19 cellular contexts compared by ENCODE assay signal in genomic region chr10:78779339-78779955, GRCh38.
DNase-seq lines count a peak whose midpoint lies in the region; ATAC-seq, FAIRE-seq and TF ChIP-seq lines count a peak whose summit lies in the region.
"Had no signal": no experiment of that assay in that cellular context is flagged by ENCODE, and none has a peak within 500 bp of the region (broad histone marks: within the 10 kb centered on the region; RNA-seq: fewer than 3 reads in every experiment).

No MANE protein-coding gene starts in this region.

- POLR2A ChIA-PET in IMR-90 (lab: Charles Lee; ENCODE audit: unreplicated experiment) (no interaction called here), H1 (lab: Charles Lee; ENCODE audit: partially characterized antibody) (no interaction called here)

- H3K23ac ChIP-seq in IMR-90 (ENCODE audit: low read depth, low read length) (no peak overlapping the region), H1 (ENCODE audit: insufficient read length) (no peak overlapping the region), neuronal stem cell (ENCODE audit: low read depth, low read length, poor library complexity) (no peak overlapping the region)

- H3K36me3 Mint-ChIP-seq in effector memory CD8-positive, alpha-beta T cell (ENCODE audit: insufficient read depth) = no peaks in the 10 kb centered on the region
- H3K36me3 Mint-ChIP-seq: natural killer cell treated with Interleukin-12 subunit alpha and Interleukin-12 subunit beta and Interleukin-15 and Interleukin-18, amount 100 ng/mL, for 72 hours; stimulated activated memory B cell treated with anti-CD40 and anti-IgM and Interleukin-4, amounts not matched to agents 10 μg/mL and 1 μg/mL and 100 μg/mL, for 72 hours had no signal

- no peak overlapping the region for H3K4me3 Mint-ChIP-seq in effector memory CD8-positive, alpha-beta T cell
- H3K4me3 Mint-ChIP-seq: activated CD4-positive, alpha-beta T cell treated with anti-CD3 and anti-CD28 coated beads, Interleukin-2, amount 10 ng/mL, durations not matched to agents 24 days and 14 days; CD4-positive, alpha-beta T cell; memory B cell; natural killer cell treated with Interleukin-12 subunit alpha and Interleukin-12 subunit beta and Interleukin-15 and Interleukin-18, amount 100 ng/mL, for 72 hours; stimulated activated memory B cell treated with anti-CD40 and anti-IgM and Interleukin-4, amounts not matched to agents 10 μg/mL and 1 μg/mL and 100 μg/mL, for 72 hours had no signal

- H3K4me3 ChIP-seq in AG10803 (ENCODE audit: low read length) (no peak overlapping the region), IMR-90 (ENCODE audit: insufficient read depth, low read depth, low read length) (no peak overlapping the region), H1 (ENCODE audit: extremely low read depth in 1 of 4, insufficient read depth in 2 of 4, low read depth in 3 of 4, low read length in 4 of 4) (no peak overlapping the region), neuronal stem cell (ENCODE audit: low read length in 2 of 2) (no peak overlapping the region)
- H3K4me3 ChIP-seq: esophagus squamous epithelium, tibial nerve had no signal

- no TSS peak for BruUV-seq in IMR-90 (replicated peaks; lab: Mats Ljungman, UMichigan)

- no peak overlapping the region for H3K9ac ChIP-seq in IMR-90 (ENCODE audit: low read depth, low read length)
- H3K9ac ChIP-seq in H1 (replicated peaks in 1 of 4; ENCODE audit: extremely low read depth in 1 of 4, low read depth in 3 of 4, low read length in 3 of 4) = no peak overlapping the region
- no peak overlapping the region for H3K9ac ChIP-seq in neuronal stem cell (ENCODE audit: low read depth, low read length, poor library complexity)

- no peak overlapping the region for H3K27ac Mint-ChIP-seq in effector memory CD8-positive, alpha-beta T cell
- H3K27ac Mint-ChIP-seq: activated CD4-positive, alpha-beta T cell treated with anti-CD3 and anti-CD28 coated beads, Interleukin-2, amount 10 ng/mL, durations not matched to agents 24 days and 14 days; CD4-positive, alpha-beta T cell; memory B cell; natural killer cell treated with Interleukin-12 subunit alpha and Interleukin-12 subunit beta and Interleukin-15 and Interleukin-18, amount 100 ng/mL, for 72 hours; stimulated activated memory B cell treated with anti-CD40 and anti-IgM and Interleukin-4, amounts not matched to agents 10 μg/mL and 1 μg/mL and 100 μg/mL, for 72 hours had no signal

- peak; percentile 31 for DNase-seq in AG10803 (ENCODE audit: low read depth)
- DNase-seq in IMR-90 = no peak
- no peak for DNase-seq in H1 (ENCODE audit: low read depth in 1 of 2, low spot score in 2 of 2)
- no peak for DNase-seq in neuronal stem cell (ENCODE audit: low spot score)
- DNase-seq in substantia nigra (lab: John Stamatoyannopoulos, UW) = no peak
- DNase-seq in stimulated activated CD4-positive, alpha-beta T cell treated with anti-CD3 and anti-CD28 coated beads, Interleukin-12 subunit alpha, Interleukin-12 subunit beta, amount 100 ng/mL, for 4 hours = no peak
- no peak for DNase-seq in activated CD4-positive, alpha-beta T cell treated with anti-CD3 and anti-CD28 coated beads for 1 hour
- no peak for DNase-seq in effector memory CD8-positive, alpha-beta T cell
- DNase-seq: activated CD4-positive, alpha-beta T cell treated with anti-CD3 and anti-CD28 coated beads, Interleukin-2, amount 10 ng/mL, durations not matched to agents 24 days and 14 days; activated naive CD4-positive, alpha-beta T cell treated with Interleukin-2 at 50 U/mL for 16 hours; effector CD4-positive, alpha-beta T cell; esophagus squamous epithelium; NCI-H1417 treated with DMSO at 0.1 percent for 48 hours had no signal

- H2BK20ac ChIP-seq in IMR-90 (ENCODE audit: low read depth, low read length) (no peak overlapping the region), H1 (ENCODE audit: low read length) (no peak overlapping the region)

- H2BK12ac ChIP-seq in H1 (ENCODE audit: low read depth, low read length) (no peak overlapping the region), neuronal stem cell (ENCODE audit: low read length) (peak overlapping the region; percentile 10)

- H2AK5ac ChIP-seq in IMR-90 (ENCODE audit: low read depth, low read length) (no peak overlapping the region), H1 (ENCODE audit: low read depth, low read length) (no peak overlapping the region), neuronal stem cell (ENCODE audit: low read depth, low read length) (peak overlapping the region; percentile 67)

- ATAC-seq in IMR-90 (ENCODE audit: low read depth) = no peak
- no peak for ATAC-seq in effector memory CD8-positive, alpha-beta T cell (replicated peaks)
- ATAC-seq: natural killer cell treated with Interleukin-12 subunit alpha and Interleukin-12 subunit beta and Interleukin-15 and Interleukin-18, amount 100 ng/mL, for 72 hours; stimulated activated memory B cell treated with anti-CD40 and anti-IgM and Interleukin-4, amounts not matched to agents 10 μg/mL and 1 μg/mL and 100 μg/mL, for 72 hours had no signal

- H3K23me2 ChIP-seq in H1 (ENCODE audit: low read depth, low read length) = no peaks in the 10 kb centered on the region

- H3K79me1 ChIP-seq in IMR-90 (ENCODE audit: low read depth in 1 of 2, low read length in 2 of 2) = no peaks in the 10 kb centered on the region
- H3K79me1 ChIP-seq in H1 (ENCODE audit: low read depth, low read length) = no peaks in the 10 kb centered on the region
- H3K79me1 ChIP-seq in neuronal stem cell (ENCODE audit: low read depth, low read length) = peaks cover 2% of the 10 kb centered on the region

- no peak for TF ChIP-seq POLR2A in IMR-90 (IDR thresholded peaks at IDR 0.05; ENCODE audit: low read depth, low read length)
- no peak for TF ChIP-seq POLR2A in H1 (IDR thresholded peaks at IDR 0.05; ENCODE audit: control extremely low read depth in 1 of 2, low read depth in 2 of 2, low read length in 2 of 2)

- 90% methylated on average over 2 of the region's 4 CpGs; no CpG with 5 or more reads in 1 of the 2 experiments for WGBS in IMR-90 (ENCODE audit: extremely low coverage in 2 of 2, insufficient read length in 1 of 2), 2 experiments
- 79% methylated on average over 4 of the region's 4 CpGs; no CpG with 5 or more reads in 1 of the 2 experiments for WGBS in H1 (ENCODE audit: extremely low coverage in 1 of 2, insufficient coverage in 1 of 2, insufficient read length in 1 of 2, insufficient replicate concordance in 2 of 2, low coverage in 1 of 2, low lambda C conversion rate in 2 of 2, missing lambda C conversion rate in 1 of 2), 2 experiments
- no CpG with 5 or more reads among the region's 4 CpGs for WGBS in neuronal stem cell (ENCODE audit: extremely low coverage in 2 of 2, insufficient read length in 2 of 2, insufficient replicate concordance in 1 of 2), 2 donors

- no peak overlapping the region for H3K27ac ChIP-seq in IMR-90 (ENCODE audit: insufficient read depth, low read length)
- no peak overlapping the region for H3K27ac ChIP-seq in H1 (ENCODE audit: low read depth, low read length)
- H3K27ac ChIP-seq in neuronal stem cell (replicated peaks; ENCODE audit: low read length) = no peak overlapping the region
- no peak overlapping the region for H3K27ac ChIP-seq in substantia nigra (ENCODE audit: low read depth, low read length, poor library complexity, severe bottlenecking)

- in situ Hi-C loops in IMR-90 (cut with MboI; ENCODE audit: low sequenced_read_pairs) = no loop called here

- no peaks in the 10 kb centered on the region for H3K4me1 Mint-ChIP-seq in effector memory CD8-positive, alpha-beta T cell (ENCODE audit: low read depth in 2 of 2)
- H3K4me1 Mint-ChIP-seq: activated CD4-positive, alpha-beta T cell treated with anti-CD3 and anti-CD28 coated beads, Interleukin-2, amount 10 ng/mL, durations not matched to agents 24 days and 14 days; stimulated activated memory B cell treated with anti-CD40 and anti-IgM and Interleukin-4, amounts not matched to agents 10 μg/mL and 1 μg/mL and 100 μg/mL, for 72 hours had no signal

- FAIRE-seq in H1 (lab: Jason Lieb, UNC) = no peak
- FAIRE-seq: TTC549 had no signal

- H2AFZ ChIP-seq in IMR-90 (replicated peaks; ENCODE audit: low read length, poor library complexity) = peak overlapping the region; percentile 16
- H2AFZ ChIP-seq in H1 (ENCODE audit: low read length) = no peak overlapping the region
- H2AFZ ChIP-seq in neuronal stem cell (ENCODE audit: low read length) = no peak overlapping the region

- H3K56ac ChIP-seq in IMR-90 (ENCODE audit: extremely low read depth, insufficient read depth, low read length) = no peak overlapping the region
- no peak overlapping the region for H3K56ac ChIP-seq in H1 (replicated peaks; ENCODE audit: insufficient read length, low read depth, low read length)

- H2BK120ac ChIP-seq in IMR-90 (ENCODE audit: low read depth, low read length) = no peak overlapping the region
- H2BK120ac ChIP-seq in H1 (replicated peaks; ENCODE audit: low read depth, low read length) = no peak overlapping the region
- no peak overlapping the region for H2BK120ac ChIP-seq in neuronal stem cell (ENCODE audit: low read depth, low read length)

- no peaks in the 10 kb centered on the region; the same call in 1 of the 2 replicates for H3K9me1 ChIP-seq in IMR-90 (ENCODE audit: insufficient read depth, low read length)

- CTCF ChIA-PET in IMR-90 (lab: Yijun Ruan, JAX) = no interaction called here
- CTCF ChIA-PET in H1 (lab: Charles Lee; ENCODE audit: partially characterized antibody) = no interaction called here

- H3K27me3 ChIP-seq in IMR-90 (ENCODE audit: control insufficient read depth, insufficient read depth, low read length) = peaks cover 14% of the 10 kb centered on the region
- no peaks in the 10 kb centered on the region for H3K27me3 ChIP-seq in H1 (replicated peaks in 1 of 4; ENCODE audit: control insufficient read depth in 3 of 4, extremely low read depth in 1 of 4, insufficient read depth in 3 of 4, low read length in 3 of 4)
- peaks cover 0 to 6% (median 0%) of the 10 kb centered on the region in 3 experiments for H3K27me3 ChIP-seq in neuronal stem cell (ENCODE audit: control insufficient read depth in 3 of 3, insufficient read depth in 3 of 3, low read depth in 1 of 3, low read length in 3 of 3)
- H3K27me3 ChIP-seq: tibial nerve had no signal

- no peak for TF ChIP-seq CTCF in AG10803 (conservative IDR thresholded peaks at IDR 0.05; ENCODE audit: low read length)
- TF ChIP-seq CTCF in IMR-90 (conservative IDR thresholded peaks at IDR 0.05; ENCODE audit: low read depth, low read length) = no peak
- no peak for TF ChIP-seq CTCF in H1 (IDR thresholded peaks at IDR 0.05; ENCODE audit: control extremely low read depth in 1 of 3, insufficient read depth in 1 of 3, low read depth in 1 of 3, low read length in 3 of 3)

- H3K9me3 Mint-ChIP-seq in effector memory CD8-positive, alpha-beta T cell = no peaks in the 10 kb centered on the region
- H3K9me3 Mint-ChIP-seq: activated CD4-positive, alpha-beta T cell treated with anti-CD3 and anti-CD28 coated beads, Interleukin-2, amount 10 ng/mL, durations not matched to agents 24 days and 14 days; CD4-positive, alpha-beta T cell; natural killer cell treated with Interleukin-12 subunit alpha and Interleukin-12 subunit beta and Interleukin-15 and Interleukin-18, amount 100 ng/mL, for 72 hours had no signal

- H4K8ac ChIP-seq in IMR-90 (ENCODE audit: low read depth in 2 of 2, low read length in 2 of 2) (no peak overlapping the region), H1 (ENCODE audit: extremely low read depth, insufficient read depth, low read length) (no peak overlapping the region), neuronal stem cell (ENCODE audit: low read depth, low read length) (no peak overlapping the region)

- TF ChIP-seq RAD21 in IMR-90 (IDR thresholded peaks at IDR 0.05; ENCODE audit: low read length) = no peak
- no peak for TF ChIP-seq RAD21 in H1 (IDR thresholded peaks at IDR 0.05 in 1 of 2, conservative IDR thresholded peaks at IDR 0.05 in 1 of 2; ENCODE audit: low read depth in 2 of 2, low read length in 2 of 2)

- intact Hi-C loops in IMR-90 (cut with micrococcal nuclease) = no loop called here

- peaks cover 22 to 57% of the 10 kb centered on the region in 2 donors for H3K27me3 Mint-ChIP-seq in effector memory CD8-positive, alpha-beta T cell
- H3K27me3 Mint-ChIP-seq: activated CD4-positive, alpha-beta T cell treated with anti-CD3 and anti-CD28 coated beads, Interleukin-2, amount 10 ng/mL, durations not matched to agents 24 days and 14 days; CD4-positive, alpha-beta T cell had no signal

- H2BK5ac ChIP-seq in IMR-90 (ENCODE audit: low read depth, low read length, poor library complexity, severe bottlenecking) (no peak overlapping the region), H1 (ENCODE audit: low read depth, low read length) (no peak overlapping the region), neuronal stem cell (ENCODE audit: low read length) (no peak overlapping the region)

- H3K79me2 ChIP-seq in H1 (ENCODE audit: control insufficient read depth in 1 of 2, insufficient read depth in 2 of 2, low read length in 2 of 2) = no peaks in the 10 kb centered on the region

- no peak overlapping the region for H2AK9ac ChIP-seq in IMR-90 (replicated peaks; ENCODE audit: low read depth, low read length, poor library complexity)

- dilution Hi-C loops in IMR-90 (cut with HindIII; ENCODE audit: low sequenced_read_pairs, unreplicated experiment) = no loop called here

- TF ChIP-seq EP300 in H1 (IDR thresholded peaks at IDR 0.05; ENCODE audit: borderline replicate concordance in 1 of 2, low read depth in 2 of 2, low read length in 2 of 2) = no peak

- no peak overlapping the region for H2BK15ac ChIP-seq in IMR-90 (ENCODE audit: low read depth, low read length)
- no peak overlapping the region for H2BK15ac ChIP-seq in H1 (ENCODE audit: low read length)
- H2BK15ac ChIP-seq in neuronal stem cell (ENCODE audit: low read length) = no peak overlapping the region

- H4K91ac ChIP-seq in IMR-90 (ENCODE audit: insufficient read depth, low read depth, low read length) (no peak overlapping the region), H1 (replicated peaks; ENCODE audit: insufficient read length, low read length) (no peak overlapping the region), neuronal stem cell (ENCODE audit: low read depth, low read length, poor library complexity) (no peak overlapping the region)

- H4K5ac ChIP-seq in IMR-90 (ENCODE audit: low read depth, low read length) (no peak overlapping the region), H1 (ENCODE audit: insufficient read length, low read depth, low read length) (no peak overlapping the region)

- H3K9me3 ChIP-seq in IMR-90 (ENCODE audit: control insufficient read depth, insufficient read depth, low read length) = peaks cover 8% of the 10 kb centered on the region
- no peaks in the 10 kb centered on the region; a peak in 1 of 4 replicates for H3K9me3 ChIP-seq in H1 (ENCODE audit: insufficient read depth in 2 of 2, low read depth in 1 of 2, low read length in 1 of 2)
- H3K9me3 ChIP-seq in neuronal stem cell (replicated peaks in 1 of 2; ENCODE audit: control insufficient read depth in 2 of 2, insufficient read depth in 1 of 2, low read depth in 1 of 2, low read length in 2 of 2) = peaks cover 0 to 4% of the 10 kb centered on the region in 2 donors
- H3K9me3 ChIP-seq: esophagus squamous epithelium, tibial nerve had no signal

- H3K4me2 ChIP-seq in IMR-90 (ENCODE audit: low read depth, low read length) (no peak overlapping the region), H1 (ENCODE audit: insufficient read depth in 1 of 2, low read depth in 2 of 2, low read length in 2 of 2) (no peak overlapping the region), neuronal stem cell (ENCODE audit: insufficient read depth, low read length, poor library complexity, severe bottlenecking) (no peak overlapping the region)

- H3K18ac ChIP-seq in IMR-90 (ENCODE audit: low read depth, low read length) (no peak overlapping the region), H1 (ENCODE audit: extremely low read depth, low read length) (no peak overlapping the region), neuronal stem cell (ENCODE audit: low read length) (no peak overlapping the region)

- H3K4ac ChIP-seq in IMR-90 (ENCODE audit: low read depth, low read length) = peak overlapping the region; percentile 4; the same call in 1 of the 2 replicates
- H3K4ac ChIP-seq in H1 (replicated peaks; ENCODE audit: insufficient read length, low read depth, low read length) = no peak overlapping the region
- H3K4ac ChIP-seq in neuronal stem cell (ENCODE audit: low read length) = no peak overlapping the region

- H3K14ac ChIP-seq in IMR-90 (replicated peaks; ENCODE audit: low read depth, low read length) (no peak overlapping the region), H1 (ENCODE audit: insufficient read length) (no peak overlapping the region), neuronal stem cell (ENCODE audit: low read length) (peak overlapping the region; percentile 32)

- H3K4me1 ChIP-seq in IMR-90 (ENCODE audit: control insufficient read depth, insufficient read depth, low read length) (peaks cover 11% of the 10 kb centered on the region), H1 (replicated peaks in 1 of 4; ENCODE audit: control insufficient read depth in 3 of 4, insufficient read depth in 4 of 4, low read length in 3 of 4) (peaks cover 0 to 10% (median 2%) of the 10 kb centered on the region in 4 experiments; a peak in 3 of 7 replicates), neuronal stem cell (ENCODE audit: control insufficient read depth in 2 of 2, insufficient read depth in 1 of 2, low read depth in 1 of 2, low read length in 2 of 2) (peaks cover 9 to 10% of the 10 kb centered on the region in 2 donors)

- H3K36me3 ChIP-seq in IMR-90 (ENCODE audit: control insufficient read depth, insufficient read depth, low read length) (no peaks in the 10 kb centered on the region), H1 (ENCODE audit: control insufficient read depth in 2 of 4, insufficient read depth in 4 of 4, low read length in 3 of 4) (no peaks in the 10 kb centered on the region), neuronal stem cell (replicated peaks in 1 of 2; ENCODE audit: control insufficient read depth in 2 of 2, insufficient read depth in 2 of 2, low read length in 2 of 2) (no peaks in the 10 kb centered on the region)
- H3K36me3 ChIP-seq: esophagus squamous epithelium, tibial nerve had no signal

- no peaks in the 10 kb centered on the region for H4K20me1 ChIP-seq in IMR-90 (ENCODE audit: insufficient read depth, low read length)
- no peaks in the 10 kb centered on the region for H4K20me1 ChIP-seq in H1 (replicated peaks in 1 of 2; ENCODE audit: control insufficient read depth in 1 of 2, insufficient read depth in 2 of 2, low read length in 2 of 2)
